ENCODE assay signal across 8 cellular contexts in genomic region chr5:128965011-128965637, GRCh38.
DNase-seq lines count a peak whose midpoint lies in the region; TF ChIP-seq lines count a peak whose summit lies in the region.

Gene SLC27A6 (plus strand): TSS chr5:128965488. CDS start chr5:128966138, 650 bp downstream.

- H3K4me1 Mint-ChIP-seq in activated naive CD4-positive, alpha-beta T cell treated with anti-CD3 and anti-CD28 coated beads, Interleukin-2, amount 10 ng/mL, durations not matched to agents 7 days and 5 days, result no peaks in the 10 kb centered on the region

- H3K9ac ChIP-seq in endocrine pancreas (ENCODE audit: control insufficient read depth, insufficient read depth, low read length), result peak within 1 kb of the TSS; percentile 4

- H3K27me3 ChIP-seq in endocrine pancreas (ENCODE audit: control insufficient read depth, insufficient read depth, low read length) (peaks cover 3% of the 10 kb centered on the region), muscle layer of duodenum (ENCODE audit: low read depth, low read length) (no peaks in the 10 kb centered on the region)

- no peak within 1 kb of the TSS for H3K27ac ChIP-seq in muscle layer of duodenum (ENCODE audit: low read length)

- H3K27ac Mint-ChIP-seq in activated naive CD4-positive, alpha-beta T cell treated with anti-CD3 and anti-CD28 coated beads, Interleukin-2, amount 10 ng/mL, durations not matched to agents 7 days and 5 days, result no peak within 1 kb of the TSS

- DNase-seq in D341Med (ENCODE audit: low spot score), result peak; percentile 31
- peak; percentile 76 for DNase-seq in NB4 (ENCODE audit: low read depth)
- DNase-seq in LoVo (ENCODE audit: low spot score), result no peak
- no peak for DNase-seq in activated naive CD4-positive, alpha-beta T cell treated with anti-CD3 and anti-CD28 coated beads, Interleukin-2, amount 10 ng/mL, durations not matched to agents 7 days and 5 days
- no peak for DNase-seq in activated CD4-positive, CD25-positive, alpha-beta regulatory T cell (lab: John Stamatoyannopoulos, UW)
- DNase-seq in NCI-H2107 (lab: John Stamatoyannopoulos, UW), result no peak

- H3K4me3 Mint-ChIP-seq in activated naive CD4-positive, alpha-beta T cell treated with anti-CD3 and anti-CD28 coated beads, Interleukin-2, amount 10 ng/mL, durations not matched to agents 7 days and 5 days, result no peak within 1 kb of the TSS

- peaks cover 17% of the 10 kb centered on the region for H3K27me3 Mint-ChIP-seq in activated naive CD4-positive, alpha-beta T cell treated with anti-CD3 and anti-CD28 coated beads, Interleukin-2, amount 10 ng/mL, durations not matched to agents 7 days and 5 days

- no peaks in the 10 kb centered on the region for H3K36me3 Mint-ChIP-seq in activated naive CD4-positive, alpha-beta T cell treated with anti-CD3 and anti-CD28 coated beads, Interleukin-2, amount 10 ng/mL, durations not matched to agents 7 days and 5 days

- peaks cover 2% of the 10 kb centered on the region for H3K9me3 Mint-ChIP-seq in activated naive CD4-positive, alpha-beta T cell treated with anti-CD3 and anti-CD28 coated beads, Interleukin-2, amount 10 ng/mL, durations not matched to agents 7 days and 5 days

- H3K4me1 ChIP-seq in endocrine pancreas (ENCODE audit: control insufficient read depth, insufficient read depth, low read length) (no peaks in the 10 kb centered on the region), muscle layer of duodenum (ENCODE audit: control insufficient read depth in 1 of 2, insufficient read depth in 2 of 2, low read length in 2 of 2) (peaks cover 0 to 5% of the 10 kb centered on the region in 2 donors)

- H3K36me3 ChIP-seq in endocrine pancreas (ENCODE audit: control insufficient read depth, insufficient read depth, low read length), result no peaks in the 10 kb centered on the region
- no peaks in the 10 kb centered on the region for H3K36me3 ChIP-seq in muscle layer of duodenum (ENCODE audit: control insufficient read depth in 1 of 2, insufficient read depth in 2 of 2, low read length in 2 of 2)

- TF ChIP-seq POLR2A in NB4 (IDR thresholded peaks at IDR 0.05; ENCODE audit: extremely low read depth, insufficient read length), result no peak

- H3K4me3 ChIP-seq in NB4 (ENCODE audit: low read depth, low read length) (peak within 1 kb of the TSS; percentile 35), endocrine pancreas (ENCODE audit: control insufficient read depth, insufficient read depth, low read length) (peak within 1 kb of the TSS; percentile 42), muscle layer of duodenum (ENCODE audit: low read depth in 1 of 2, low read length in 2 of 2) (peak within 1 kb of the TSS; percentile 11 to 21)

- H3K9me3 ChIP-seq in endocrine pancreas (ENCODE audit: control insufficient read depth, low read length) (no peaks in the 10 kb centered on the region), muscle layer of duodenum (ENCODE audit: control insufficient read depth in 1 of 2, low read length in 2 of 2) (peaks cover 0 to 2% of the 10 kb centered on the region in 2 donors)

- TF ChIP-seq CTCF in NB4 (IDR thresholded peaks at IDR 0.05; ENCODE audit: low read depth, low read length), result no peak

- CTCF ChIA-PET in activated naive CD4-positive, alpha-beta T cell treated with anti-CD3 and anti-CD28 coated beads, Interleukin-2, amount 10 ng/mL, durations not matched to agents 7 days and 5 days (lab: Charles Lee), result no interaction called here

Comparison
In these comparisons a context has a peak if more than half of its experiments do, and no peak if none do; other contexts are left out.
1. DNase-seq: peak in D341Med (single experiment) and NB4 (single experiment); none in LoVo (single experiment), activated naive CD4-positive, alpha-beta T cell treated with anti-CD3 and anti-CD28 coated beads, Interleukin-2, amount 10 ng/mL, durations not matched to agents 7 days and 5 days (single experiment), activated CD4-positive, CD25-positive, alpha-beta regulatory T cell (0 of 4) and NCI-H2107 (single experiment).
2. Peak in every context shown above with its lines, with median percentiles within 50 percentile points of each other: H3K4me3 ChIP-seq.